In genomic region chr4:23485793-23486192, GRCh38 we compare ENCODE assay signal across 22 cellular contexts.
DNase-seq lines count a peak whose midpoint lies in the region; ATAC-seq, FAIRE-seq and TF ChIP-seq lines count a peak whose summit lies in the region.
"Had no signal": no experiment of that assay in that cellular context is flagged by ENCODE, and none has a peak within 500 bp of the region (broad histone marks: within the 10 kb centered on the region; RNA-seq: fewer than 3 reads in every experiment).

No MANE protein-coding gene starts in this region.

- no peaks in the 10 kb centered on the region for H3K27me3 ChIP-seq in breast epithelium
- no peaks in the 10 kb centered on the region for H3K27me3 ChIP-seq in MG63
- H3K27me3 ChIP-seq in pancreas: no peaks in the 10 kb centered on the region
- H3K27me3 ChIP-seq: BLaER1 had no signal

- FAIRE-seq in pancreas (lab: Jason Lieb, UNC): no peak
- FAIRE-seq: A204.1, GM12892, GM18507, H1, HepG2 had no signal

- H3K36me3 ChIP-seq in breast epithelium: no peaks in the 10 kb centered on the region
- no peaks in the 10 kb centered on the region for H3K36me3 ChIP-seq in MG63
- H3K36me3 ChIP-seq in mesodermal cell (ENCODE audit: control insufficient read depth, insufficient read depth, low read length): no peaks in the 10 kb centered on the region
- H3K36me3 ChIP-seq in pancreas: no peaks in the 10 kb centered on the region
- H3K36me3 ChIP-seq: BLaER1 had no signal

- H3K9me3 Mint-ChIP-seq in MCF 10A (ENCODE audit: unreplicated experiment): no peaks in the 10 kb centered on the region

- intact Hi-C loops in MCF 10A (cut with micrococcal nuclease) (no loop called here), breast epithelium (cut with DNase I; ENCODE audit: low total_unique reads) (loop anchor here (2.0 kb wide), 1 partner anchor 59 kb away; no protein-coding TSS in a partner anchor), pancreas (cut with DNase I) (no loop called here)

- BruUV-seq in MCF 10A (replicated peaks; lab: Mats Ljungman, UMichigan): no TSS peak

- CTCF ChIA-PET in MCF 10A (lab: Yijun Ruan, JAX): no interaction called here

- H3K4me3 ChIP-seq in breast epithelium (no peak overlapping the region), MG63 (no peak overlapping the region), mesodermal cell (ENCODE audit: extremely low read depth, insufficient read depth, low read length, poor library complexity, severe bottlenecking) (no peak overlapping the region), pancreas (no peak overlapping the region)
- H3K4me3 ChIP-seq: BLaER1, PC-9 had no signal

- no peaks in the 10 kb centered on the region for H3K4me1 ChIP-seq in breast epithelium
- H3K4me1 ChIP-seq in mesodermal cell (ENCODE audit: control insufficient read depth, insufficient read depth, low read length, poor library complexity, severe bottlenecking): peaks cover 19% of the 10 kb centered on the region
- no peaks in the 10 kb centered on the region for H3K4me1 ChIP-seq in pancreas
- H3K4me1 ChIP-seq: BLaER1 had no signal

- H3K36me3 Mint-ChIP-seq in MCF 10A (ENCODE audit: insufficient read depth, unreplicated experiment): no peaks in the 10 kb centered on the region
- H3K36me3 Mint-ChIP-seq: CD4-positive, alpha-beta memory T cell had no signal

- no peak for ATAC-seq in HG02798 (IDR thresholded peaks at IDR 0.05; ENCODE audit: poor library complexity, unreplicated experiment)
- no peak for ATAC-seq in pancreas
- ATAC-seq: HepG2 had no signal

- no peak for TF ChIP-seq POLR2A in breast epithelium (IDR thresholded peaks at IDR 0.05)

- H3K27me3 Mint-ChIP-seq in MCF 10A (ENCODE audit: insufficient read depth, unreplicated experiment): no peaks in the 10 kb centered on the region
- H3K27me3 Mint-ChIP-seq: CD4-positive, alpha-beta memory T cell had no signal

- no peak for TF ChIP-seq CTCF in MCF 10A (IDR thresholded peaks at IDR 0.05; ENCODE audit: unreplicated experiment)
- TF ChIP-seq CTCF in breast epithelium (IDR thresholded peaks at IDR 0.05): no peak
- TF ChIP-seq CTCF in pancreas (IDR thresholded peaks at IDR 0.05): no peak

- peak; percentile 50 for DNase-seq in MCF 10A (ENCODE audit: unreplicated experiment)
- DNase-seq in breast epithelium (ENCODE audit: low spot score in 2 of 2): no peak
- DNase-seq in MG63: peak; percentile 32
- DNase-seq in astrocyte of the hippocampus (ENCODE audit: low read depth, low spot score): peak; percentile 40
- DNase-seq in NCI-H748 (lab: John Stamatoyannopoulos, UW; ENCODE audit: unreplicated experiment): no peak
- DNase-seq in pancreas: no peak
- DNase-seq: CD4-positive, alpha-beta memory T cell; DMS53; MM.1S; NCI-H1092 treated with DMSO at 0.1 percent for 48 hours; NCI-H510A; NCI-H82; PC-9 had no signal

- no peak overlapping the region for H3K27ac ChIP-seq in breast epithelium
- peak overlapping the region; percentile 84 for H3K27ac ChIP-seq in mesodermal cell (ENCODE audit: low read depth, low read length, severe bottlenecking)
- no peak overlapping the region for H3K27ac ChIP-seq in pancreas
- H3K27ac ChIP-seq: BLaER1, KMS-11, PC-9 had no signal

- H3K4me3 Mint-ChIP-seq in MCF 10A (ENCODE audit: unreplicated experiment): no peak overlapping the region
- H3K4me3 Mint-ChIP-seq: CD4-positive, alpha-beta memory T cell had no signal

- no peak overlapping the region for H3K27ac Mint-ChIP-seq in MCF 10A (ENCODE audit: low read depth, unreplicated experiment)
- H3K27ac Mint-ChIP-seq: CD4-positive, alpha-beta memory T cell had no signal

- peaks cover 19% of the 10 kb centered on the region for H3K4me1 Mint-ChIP-seq in MCF 10A (ENCODE audit: insufficient read depth, unreplicated experiment)
- H3K4me1 Mint-ChIP-seq: CD4-positive, alpha-beta memory T cell had no signal

- no peaks in the 10 kb centered on the region for H3K9me3 ChIP-seq in breast epithelium
- H3K9me3 ChIP-seq in MG63: no peaks in the 10 kb centered on the region
- H3K9me3 ChIP-seq in mesodermal cell (ENCODE audit: control insufficient read depth, low read length): no peaks in the 10 kb centered on the region
- H3K9me3 ChIP-seq in pancreas: no peaks in the 10 kb centered on the region
- H3K9me3 ChIP-seq: BLaER1 had no signal

- POLR2A ChIA-PET in MCF 10A (lab: Yijun Ruan, JAX): interaction anchor here (0.6 to 1.3 kb wide), 2 partner anchors 9 to 252 kb away, joined by 3 to 4 read pairs; no protein-coding TSS in a partner anchor

Comparison
In these comparisons a context has a peak if more than half of its experiments do, and no peak if none do; other contexts are left out.
1. DNase-seq: peak in MCF 10A (single experiment), MG63 (single experiment) and astrocyte of the hippocampus (single experiment); none in breast epithelium (0 of 2), NCI-H748 (single experiment) and pancreas (0 of 6).